Comparison of ENCODE assay signal across 22 cellular contexts in the genomic region with DNA sequence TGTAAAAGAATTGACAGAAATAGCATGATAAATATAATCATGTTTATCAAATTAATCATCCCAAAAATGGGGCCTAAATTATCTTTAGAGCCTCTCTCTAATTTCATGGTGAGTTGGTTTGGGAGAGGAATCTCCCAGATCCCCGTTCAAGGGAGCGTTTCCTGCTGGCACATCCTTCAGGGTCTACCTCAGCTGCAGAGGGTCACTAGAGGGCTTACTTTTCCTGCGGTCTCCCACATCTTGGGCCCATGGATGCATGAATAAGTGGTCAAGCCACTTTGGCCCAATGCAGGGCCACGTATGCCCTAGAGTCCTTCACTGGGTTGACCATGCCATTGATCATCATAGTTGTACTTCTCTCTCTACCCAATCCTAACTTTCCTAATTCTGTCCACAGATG.
"Had no signal": no experiment of that assay in that cellular context is flagged by ENCODE, and none has a peak within 500 bp of the region (broad histone marks: within the 10 kb centered on the region; RNA-seq: fewer than 3 reads in every experiment).

No MANE protein-coding gene starts in this region.

- H3K4me2 ChIP-seq: neural progenitor cell had no signal

- H3K36me3 Mint-ChIP-seq: activated naive CD8-positive, alpha-beta T cell treated with anti-CD3 and anti-CD28 coated beads, Interleukin-2, amount 10 ng/mL, durations not matched to agents 7 days and 5 days; immature natural killer cell; naive thymus-derived CD4-positive, alpha-beta T cell; neural progenitor cell had no signal

- H3K9ac ChIP-seq: neural progenitor cell had no signal

- H3K36me3 ChIP-seq: heart left ventricle, lower lobe of right lung, right lobe of liver, tibial artery had no signal

- H3K27ac ChIP-seq: coronary artery, heart left ventricle, lower lobe of right lung, neural progenitor cell, right lobe of liver, skin epidermis, tibial artery had no signal

- H3K27ac Mint-ChIP-seq: activated naive CD8-positive, alpha-beta T cell treated with anti-CD3 and anti-CD28 coated beads, Interleukin-2, amount 10 ng/mL, durations not matched to agents 7 days and 5 days; activated T-helper 2 cell treated with anti-CD3 and anti-CD28 coated beads, Interferon-gamma antibody, Interleukin-2, Interleukin-4, amounts not matched to agents 10 μg/mL and 5 μg/mL and 100 μg/mL, durations not matched to agents 14 hours and 24 hours and 36 hours; immature natural killer cell; naive thymus-derived CD4-positive, alpha-beta T cell; neural progenitor cell; stimulated activated effector memory CD8-positive, alpha-beta T cell treated with anti-CD3 and anti-CD28 coated beads, Interleukin-12 subunit alpha, Interleukin-12 subunit beta, amount 100 ng/mL, for 72 hours; stimulated activated naive CD8-positive, alpha-beta T cell treated with anti-CD3 and anti-CD28 coated beads, Interleukin-15, amount 100 ng/mL, for 72 hours had no signal

- H3K4me1 ChIP-seq: lower lobe of right lung, neural progenitor cell, right lobe of liver had no signal

- H3K27me3 Mint-ChIP-seq: activated naive CD8-positive, alpha-beta T cell treated with anti-CD3 and anti-CD28 coated beads, Interleukin-2, amount 10 ng/mL, durations not matched to agents 7 days and 5 days; stimulated activated naive CD8-positive, alpha-beta T cell treated with anti-CD3 and anti-CD28 coated beads, Interleukin-15, amount 100 ng/mL, for 72 hours had no signal

- H3K4me1 Mint-ChIP-seq: activated naive CD8-positive, alpha-beta T cell treated with anti-CD3 and anti-CD28 coated beads, Interleukin-2, amount 10 ng/mL, durations not matched to agents 7 days and 5 days; immature natural killer cell; stimulated activated effector memory CD8-positive, alpha-beta T cell treated with anti-CD3 and anti-CD28 coated beads, Interleukin-12 subunit alpha, Interleukin-12 subunit beta, amount 100 ng/mL, for 72 hours; stimulated activated naive CD8-positive, alpha-beta T cell treated with anti-CD3 and anti-CD28 coated beads, Interleukin-15, amount 100 ng/mL, for 72 hours had no signal

- DNase-seq: activated CD4-positive, alpha-beta T cell treated with anti-CD3 and anti-CD28 coated beads, Interleukin-2, amount 50 U/mL, for 48 hours; activated CD8-positive, alpha-beta memory T cell treated with anti-CD3 and anti-CD28 coated beads, Interleukin-2, amount 50 U/mL, for 48 hours; activated naive CD4-positive, alpha-beta T cell; activated naive CD8-positive, alpha-beta T cell treated with anti-CD3 and anti-CD28 coated beads, Interleukin-2, amount 10 ng/mL, durations not matched to agents 7 days and 5 days; activated T-cell treated with anti-CD3 and anti-CD28 coated beads, Interleukin-2, amount 50 U/mL, for 4 hours; amniotic stem cell; cerebellar nuclear complex; heart left ventricle; immature natural killer cell; lower lobe of right lung; naive thymus-derived CD4-positive, alpha-beta T cell; posterior cingulate gyrus; right lobe of liver; stimulated activated CD4-positive, alpha-beta T cell treated with anti-CD3 and anti-CD28 coated beads, Interleukin-1b, Interleukin-23, amount 100 ng/mL, for 48 hours; stimulated activated naive CD8-positive, alpha-beta T cell treated with anti-CD3 and anti-CD28 coated beads, Interleukin-15, amount 100 ng/mL, for 72 hours; T-helper 9 cell; tibial artery had no signal

- H3K4me3 ChIP-seq: coronary artery, heart left ventricle, lower lobe of right lung, neural progenitor cell, right lobe of liver, skin epidermis, tibial artery had no signal

- H3K27me3 ChIP-seq: heart left ventricle, neural progenitor cell, right lobe of liver, tibial artery had no signal

- H3K9me3 ChIP-seq: heart left ventricle, lower lobe of right lung, right lobe of liver, tibial artery had no signal

- H2AFZ ChIP-seq: neural progenitor cell had no signal

- ATAC-seq: activated T-cell treated with anti-CD3 and anti-CD28 coated beads, Interleukin-2, amount 50 U/mL, for 4 hours; heart left ventricle; lower lobe of right lung; naive thymus-derived CD4-positive, alpha-beta T cell; stimulated activated effector memory CD8-positive, alpha-beta T cell treated with anti-CD3 and anti-CD28 coated beads, Interleukin-12 subunit alpha, Interleukin-12 subunit beta, amount 100 ng/mL, for 72 hours; stimulated activated naive CD8-positive, alpha-beta T cell treated with anti-CD3 and anti-CD28 coated beads, Interleukin-15, amount 100 ng/mL, for 72 hours had no signal

- H3K4me3 Mint-ChIP-seq: activated naive CD8-positive, alpha-beta T cell treated with anti-CD3 and anti-CD28 coated beads, Interleukin-2, amount 10 ng/mL, durations not matched to agents 7 days and 5 days; activated T-cell treated with anti-CD3 and anti-CD28 coated beads, Interleukin-2, amount 50 U/mL, for 4 hours; immature natural killer cell; naive thymus-derived CD4-positive, alpha-beta T cell; neural progenitor cell; stimulated activated effector memory CD8-positive, alpha-beta T cell treated with anti-CD3 and anti-CD28 coated beads, Interleukin-12 subunit alpha, Interleukin-12 subunit beta, amount 100 ng/mL, for 72 hours; stimulated activated naive CD8-positive, alpha-beta T cell treated with anti-CD3 and anti-CD28 coated beads, Interleukin-15, amount 100 ng/mL, for 72 hours had no signal

- H3K9me3 Mint-ChIP-seq: activated naive CD8-positive, alpha-beta T cell treated with anti-CD3 and anti-CD28 coated beads, Interleukin-2, amount 10 ng/mL, durations not matched to agents 7 days and 5 days; activated T-cell treated with anti-CD3 and anti-CD28 coated beads, Interleukin-2, amount 50 U/mL, for 4 hours; activated T-helper 2 cell treated with anti-CD3 and anti-CD28 coated beads, Interferon-gamma antibody, Interleukin-2, Interleukin-4, amounts not matched to agents 10 μg/mL and 5 μg/mL and 100 μg/mL, durations not matched to agents 14 hours and 24 hours and 36 hours; stimulated activated naive CD8-positive, alpha-beta T cell treated with anti-CD3 and anti-CD28 coated beads, Interleukin-15, amount 100 ng/mL, for 72 hours had no signal
